In genomic region chr6:75612921-75613534, GRCh38 we compare ENCODE assay signal across 13 cellular contexts. TPM values are rescaled to one million over a fixed set of nuclear protein-coding genes. Genes with fewer than 3 reads are reported as not detected.
A peak's percentile ranks its signal among the peaks of the same experiment; 100 is the strongest.
DNase-seq lines count a peak whose midpoint lies in the region; ATAC-seq and TF ChIP-seq lines count a peak whose summit lies in the region.
"Had no signal": no experiment of that assay in that cellular context is flagged by ENCODE, and none has a peak within 500 bp of the region (broad histone marks: within the 10 kb centered on the region; RNA-seq: fewer than 3 reads in every experiment).

No MANE protein-coding gene starts in this region.

- H3K4me3 Mint-ChIP-seq in CD8-positive, alpha-beta T cell = peak overlapping the region; percentile 68
- no peak overlapping the region for H3K4me3 Mint-ChIP-seq in Caco-2 (ENCODE audit: unreplicated experiment)

- no peaks in the 10 kb centered on the region for H3K36me3 ChIP-seq in CD8-positive, alpha-beta T cell (ENCODE audit: insufficient read depth, low read length)
- H3K36me3 ChIP-seq in parathyroid adenoma (ENCODE audit: control insufficient read depth, insufficient read depth, low read length) = no peaks in the 10 kb centered on the region
- no peaks in the 10 kb centered on the region for H3K36me3 ChIP-seq in Caco-2 (ENCODE audit: control insufficient read depth, insufficient read depth, low read length)

- H3K27me3 ChIP-seq in CD8-positive, alpha-beta T cell (ENCODE audit: insufficient read depth, low read length) = no peaks in the 10 kb centered on the region
- H3K27me3 ChIP-seq in parathyroid adenoma (ENCODE audit: control insufficient read depth, insufficient read depth, low read length) = no peaks in the 10 kb centered on the region
- H3K27me3 ChIP-seq in Caco-2 (replicated peaks; ENCODE audit: control insufficient read depth, insufficient read depth, low read length) = no peaks in the 10 kb centered on the region
- H3K27me3 ChIP-seq: SJCRH30 had no signal

- BruUV-seq in Caco-2 (replicated peaks; lab: Mats Ljungman, UMichigan) = no TSS peak

- no peak for ATAC-seq in CD8-positive, alpha-beta T cell
- ATAC-seq in esophagus mucosa = peak; percentile 33
- no peak for ATAC-seq in omental fat pad (ENCODE audit: low FRiP score)

- H3K4me3 ChIP-seq in CD8-positive, alpha-beta T cell (ENCODE audit: low read depth, low read length) = no peak overlapping the region
- H3K4me3 ChIP-seq in parathyroid adenoma (ENCODE audit: low read depth, low read length) (no peak overlapping the region), Caco-2 (ENCODE audit: low read depth, low read length) (no peak overlapping the region)
- H3K4me3 ChIP-seq: HAP-1, SJCRH30 had no signal

- H3K4me1 ChIP-seq in CD8-positive, alpha-beta T cell (ENCODE audit: insufficient read depth, low read length) = peaks cover 50% of the 10 kb centered on the region
- peaks cover 18% of the 10 kb centered on the region for H3K4me1 ChIP-seq in parathyroid adenoma
- no peaks in the 10 kb centered on the region for H3K4me1 ChIP-seq in Caco-2

- H3K27ac ChIP-seq in CD8-positive, alpha-beta T cell (ENCODE audit: low read depth, low read length) = no peak overlapping the region
- H3K27ac ChIP-seq in parathyroid adenoma = no peak overlapping the region
- H3K27ac ChIP-seq: SJCRH30 had no signal

- H3K27me3 Mint-ChIP-seq in CD8-positive, alpha-beta T cell (ENCODE audit: low read depth) = no peaks in the 10 kb centered on the region
- no peaks in the 10 kb centered on the region for H3K27me3 Mint-ChIP-seq in Caco-2 (ENCODE audit: insufficient read depth, unreplicated experiment)

- DNase-seq in CD8-positive, alpha-beta T cell = no peak
- peak; percentile 20 for DNase-seq in NCI-H774 (lab: John Stamatoyannopoulos, UW)
- DNase-seq in omental fat pad (ENCODE audit: low spot score) = no peak
- no peak for DNase-seq in NCI-H1105 treated with DMSO at 0.1 percent for 48 hours (lab: John Stamatoyannopoulos, UW)
- no peak for DNase-seq in RPMI8226
- DNase-seq in Caco-2 = no peak
- DNase-seq: cortex of kidney, NCI-H2081, right cardiac atrium, SJCRH30 had no signal

- TF ChIP-seq CTCF in CD8-positive, alpha-beta T cell (IDR thresholded peaks at IDR 0.05) = no peak
- no peak for TF ChIP-seq CTCF in parathyroid adenoma (IDR thresholded peaks at IDR 0.05)
- TF ChIP-seq CTCF in omental fat pad (IDR thresholded peaks at IDR 0.05) = no peak
- no peak for TF ChIP-seq CTCF in Caco-2 (IDR thresholded peaks at IDR 0.05; ENCODE audit: insufficient read depth in 1 of 2, low read depth in 1 of 2, low read length in 1 of 2, severe bottlenecking in 1 of 2, unreplicated experiment in 1 of 2)

- CTCF ChIA-PET in CD8-positive, alpha-beta T cell (lab: Charles Lee) = no interaction called here
- CTCF ChIA-PET in Caco-2 (lab: Charles Lee) = no interaction called here

- no peak overlapping the region for H3K9ac ChIP-seq in parathyroid adenoma

- H2AFZ ChIP-seq in parathyroid adenoma = no peak overlapping the region

- intact Hi-C loops in CD8-positive, alpha-beta T cell (cut with DNase I, micrococcal nuclease) = no loop called here
- intact Hi-C loops in Caco-2 (cut with micrococcal nuclease; ENCODE audit: unreplicated experiment) = no loop called here

- no peaks in the 10 kb centered on the region for H3K9me3 Mint-ChIP-seq in CD8-positive, alpha-beta T cell
- H3K9me3 Mint-ChIP-seq in Caco-2 (ENCODE audit: unreplicated experiment) = no peaks in the 10 kb centered on the region

- peak overlapping the region; percentile 21 for H3K4me2 ChIP-seq in parathyroid adenoma (ENCODE audit: low read length)

- H3K9me3 ChIP-seq in CD8-positive, alpha-beta T cell (ENCODE audit: low read length) = no peaks in the 10 kb centered on the region
- no peaks in the 10 kb centered on the region for H3K9me3 ChIP-seq in parathyroid adenoma (ENCODE audit: control insufficient read depth, low read length)
- H3K9me3 ChIP-seq in Caco-2 = no peaks in the 10 kb centered on the region

- peaks cover 60% of the 10 kb centered on the region for H3K79me2 ChIP-seq in parathyroid adenoma

- POLR2A ChIA-PET in CD8-positive, alpha-beta T cell (lab: Charles Lee) = interaction anchor here (1.3 kb wide), 1 partner anchor 11 kb away, joined by 4 read pairs; the partner anchor contains the start of gene SENP6
- POLR2A ChIA-PET in Caco-2 (lab: Charles Lee) = no interaction called here

- H3K4me1 Mint-ChIP-seq in CD8-positive, alpha-beta T cell (ENCODE audit: low read depth) = peaks cover 91% of the 10 kb centered on the region
- peaks cover 4% of the 10 kb centered on the region for H3K4me1 Mint-ChIP-seq in Caco-2 (ENCODE audit: low read depth, unreplicated experiment)

- peaks cover 9% of the 10 kb centered on the region for H3K36me3 Mint-ChIP-seq in CD8-positive, alpha-beta T cell
- no peaks in the 10 kb centered on the region for H3K36me3 Mint-ChIP-seq in Caco-2 (ENCODE audit: insufficient read depth, unreplicated experiment)

- peak overlapping the region; percentile 63 for H3K27ac Mint-ChIP-seq in CD8-positive, alpha-beta T cell
- H3K27ac Mint-ChIP-seq in Caco-2 (ENCODE audit: unreplicated experiment) = no peak overlapping the region

RNA-seq across cellular contexts. Expression of gene SENP6, which starts 11.3 kb away (rescaled TPM):
- 10 to 100 TPM; 83.6 to 94.8 TPM for total RNA-seq in CD8-positive, alpha-beta T cell
- total RNA-seq in esophagus mucosa = 47.0 TPM
- total RNA-seq in omental fat pad = 100 to 1,000 TPM in 2 of 4 donors, 10 to 100 TPM in 2; 88.2 to 134 (median 110) TPM
- 91.9 and 94.9 TPM in 2 replicates for total RNA-seq in Caco-2 (2022)
